Comparison of ENCODE assay signal across 12 cellular contexts in the genomic region with DNA sequence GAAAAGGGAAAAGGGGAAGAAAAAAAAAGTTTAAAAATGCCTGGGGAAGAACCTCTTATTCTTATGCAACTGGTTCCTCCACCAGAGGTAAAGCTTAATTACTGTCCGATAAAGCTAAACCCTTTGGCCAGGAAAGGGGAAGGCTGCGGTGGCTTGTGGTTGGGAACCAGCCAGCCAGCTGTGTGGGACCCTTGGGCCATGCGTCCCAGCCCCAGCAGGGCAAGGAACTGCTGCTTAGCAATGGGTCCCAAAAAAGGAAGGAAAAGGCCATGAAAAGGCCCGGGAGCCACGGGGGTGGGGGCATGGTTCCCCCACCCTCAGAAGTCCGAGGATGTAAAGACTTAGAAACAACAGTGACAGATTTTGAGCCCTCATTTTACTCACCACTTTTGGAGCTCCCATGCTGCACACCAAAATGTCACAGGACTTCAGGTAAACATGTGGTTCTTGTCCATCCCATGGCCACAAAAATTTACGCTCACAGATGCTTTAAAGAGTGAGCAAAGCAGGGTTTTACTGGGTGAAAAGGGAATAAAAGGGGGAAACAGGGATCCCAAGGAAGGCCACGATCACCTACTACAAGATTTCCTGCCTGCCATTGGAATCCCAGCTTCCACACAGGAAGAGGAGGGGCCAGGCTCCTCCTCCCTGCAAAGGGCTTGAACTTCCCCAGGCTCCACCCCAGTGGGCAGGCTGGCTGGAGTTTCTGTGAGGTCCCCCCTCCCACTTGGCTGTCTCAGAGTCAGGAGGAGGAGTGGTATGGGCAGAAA.
A peak's percentile ranks its signal among the peaks of the same experiment; 100 is the strongest.
DNase-seq lines count a peak whose midpoint lies in the region; ATAC-seq and TF ChIP-seq lines count a peak whose summit lies in the region.
"Had no signal": no experiment of that assay in that cellular context is flagged by ENCODE, and none has a peak within 500 bp of the region (broad histone marks: within the 10 kb centered on the region; RNA-seq: fewer than 3 reads in every experiment).

No MANE protein-coding gene starts in this region.

- peak overlapping the region; percentile 65 for H3K27ac ChIP-seq in CD8-positive, alpha-beta memory T cell (ENCODE audit: low read depth, low read length)
- peak overlapping the region; percentile 10 for H3K27ac ChIP-seq in RWPE2 (ENCODE audit: poor library complexity, severe bottlenecking)
- no peak overlapping the region for H3K27ac ChIP-seq in right cardiac atrium (ENCODE audit: low read length)

- ATAC-seq in RWPE2 (ENCODE audit: low read depth), result peak; percentile 77
- ATAC-seq in right cardiac atrium, result peak in 1 of 2 donors; percentile 59
- no peak for ATAC-seq in activated T-helper 17 cell treated with anti-CD3 and anti-CD28 coated beads, Interleukin-2, amount 50 U/mL, for 72 hours (replicated peaks)
- no peak for ATAC-seq in HG03520 (IDR thresholded peaks at IDR 0.05; ENCODE audit: unreplicated experiment)
- ATAC-seq: WTC11 had no signal

- POLR2A ChIA-PET in CD8-positive, alpha-beta memory T cell (lab: Charles Lee), result no interaction called here

- no peak overlapping the region for H3K4me3 ChIP-seq in CD8-positive, alpha-beta memory T cell (ENCODE audit: low read length)
- H3K4me3 ChIP-seq in RWPE2 (ENCODE audit: severe bottlenecking) (peak overlapping the region; percentile 43), right cardiac atrium (ENCODE audit: low read length) (no peak overlapping the region)

- WGBS in right cardiac atrium, result 78% methylated on average over 8 of the region's 8 CpGs

- peaks cover 0 to 9% (median 2%) of the 10 kb centered on the region in 5 donors for H3K9me3 Mint-ChIP-seq in CD8-positive, alpha-beta memory T cell
- peaks cover 5% of the 10 kb centered on the region for H3K9me3 Mint-ChIP-seq in activated T-helper 17 cell treated with anti-CD3 and anti-CD28 coated beads, Interleukin-2, amount 50 U/mL, for 72 hours
- peaks cover 9% of the 10 kb centered on the region for H3K9me3 Mint-ChIP-seq in endothelial cell (ENCODE audit: unreplicated experiment)

- no peak overlapping the region for H3K27ac Mint-ChIP-seq in CD8-positive, alpha-beta memory T cell
- H3K27ac Mint-ChIP-seq in activated T-helper 17 cell treated with anti-CD3 and anti-CD28 coated beads, Interleukin-2, amount 50 U/mL, for 72 hours, result no peak overlapping the region
- no peak overlapping the region for H3K27ac Mint-ChIP-seq in endothelial cell (ENCODE audit: unreplicated experiment)
- H3K27ac Mint-ChIP-seq: B cell, WTC11 had no signal

- CTCF ChIA-PET in CD8-positive, alpha-beta memory T cell (lab: Charles Lee), result no interaction called here

- no peaks in the 10 kb centered on the region for H3K9me3 ChIP-seq in CD8-positive, alpha-beta memory T cell (ENCODE audit: low read length)
- H3K9me3 ChIP-seq in RWPE2 (ENCODE audit: severe bottlenecking) (no peaks in the 10 kb centered on the region), right cardiac atrium (ENCODE audit: control insufficient read depth, low read length) (no peaks in the 10 kb centered on the region)

- no peaks in the 10 kb centered on the region for H3K36me3 Mint-ChIP-seq in CD8-positive, alpha-beta memory T cell
- H3K36me3 Mint-ChIP-seq in activated T-helper 17 cell treated with anti-CD3 and anti-CD28 coated beads, Interleukin-2, amount 50 U/mL, for 72 hours (ENCODE audit: low read depth), result no peaks in the 10 kb centered on the region
- no peaks in the 10 kb centered on the region for H3K36me3 Mint-ChIP-seq in endothelial cell (ENCODE audit: low read depth, unreplicated experiment)

- DNase-seq in CD8-positive, alpha-beta memory T cell, result no peak
- DNase-seq in KG1 (lab: John Stamatoyannopoulos, UW), result peak; percentile 82
- DNase-seq in RWPE2 (ENCODE audit: low spot score), result no peak
- DNase-seq in right cardiac atrium, result peak; percentile 38 to 74 (median 53)
- DNase-seq in endothelial cell (ENCODE audit: low spot score), result no peak
- DNase-seq in COR-L47 (lab: John Stamatoyannopoulos, UW), result no peak
- DNase-seq: cerebellar nuclear complex, NCI-H526 treated with DMSO at 0.1 percent for 48 hours had no signal

- no peaks in the 10 kb centered on the region for H3K36me3 ChIP-seq in CD8-positive, alpha-beta memory T cell (ENCODE audit: insufficient read depth, low read length)
- H3K36me3 ChIP-seq in RWPE2 (ENCODE audit: low read depth), result peaks cover 5% of the 10 kb centered on the region; the same call in 1 of the 2 replicates

- intact Hi-C loops in right cardiac atrium (cut with DNase I), result no loop called here

- no peaks in the 10 kb centered on the region for H3K4me1 ChIP-seq in CD8-positive, alpha-beta memory T cell (ENCODE audit: insufficient read depth, low read length)
- H3K4me1 ChIP-seq in RWPE2 (ENCODE audit: insufficient read depth, poor library complexity, severe bottlenecking) (peaks cover 3% of the 10 kb centered on the region), right cardiac atrium (ENCODE audit: control insufficient read depth, insufficient read depth, low read length) (no peaks in the 10 kb centered on the region)

- H3K27me3 Mint-ChIP-seq in CD8-positive, alpha-beta memory T cell, result peaks cover 4 to 22% of the 10 kb centered on the region in 2 donors
- peaks cover 10% of the 10 kb centered on the region for H3K27me3 Mint-ChIP-seq in activated T-helper 17 cell treated with anti-CD3 and anti-CD28 coated beads, Interleukin-2, amount 50 U/mL, for 72 hours
- H3K27me3 Mint-ChIP-seq in endothelial cell (ENCODE audit: unreplicated experiment), result peaks cover 2% of the 10 kb centered on the region
- H3K27me3 Mint-ChIP-seq: B cell had no signal

- TF ChIP-seq CTCF in RWPE2 (IDR thresholded peaks at IDR 0.05; ENCODE audit: poor library complexity, severe bottlenecking) (no peak), endothelial cell (IDR thresholded peaks at IDR 0.05; ENCODE audit: unreplicated experiment) (no peak)

- H3K4me3 Mint-ChIP-seq in CD8-positive, alpha-beta memory T cell, result no peak overlapping the region
- H3K4me3 Mint-ChIP-seq in activated T-helper 17 cell treated with anti-CD3 and anti-CD28 coated beads, Interleukin-2, amount 50 U/mL, for 72 hours, result no peak overlapping the region
- no peak overlapping the region for H3K4me3 Mint-ChIP-seq in endothelial cell (ENCODE audit: unreplicated experiment)
- H3K4me3 Mint-ChIP-seq: B cell, WTC11 had no signal

- H3K27me3 ChIP-seq in CD8-positive, alpha-beta memory T cell (ENCODE audit: insufficient read depth, low read length, poor library complexity, severe bottlenecking), result no peaks in the 10 kb centered on the region
- H3K27me3 ChIP-seq in RWPE2 (ENCODE audit: insufficient read depth, poor library complexity, severe bottlenecking) (no peaks in the 10 kb centered on the region), right cardiac atrium (ENCODE audit: control insufficient read depth, insufficient read depth) (no peaks in the 10 kb centered on the region)

- no peaks in the 10 kb centered on the region for H3K4me1 Mint-ChIP-seq in CD8-positive, alpha-beta memory T cell
- H3K4me1 Mint-ChIP-seq in activated T-helper 17 cell treated with anti-CD3 and anti-CD28 coated beads, Interleukin-2, amount 50 U/mL, for 72 hours, result no peaks in the 10 kb centered on the region
- no peaks in the 10 kb centered on the region for H3K4me1 Mint-ChIP-seq in endothelial cell (ENCODE audit: unreplicated experiment)
- H3K4me1 Mint-ChIP-seq: B cell had no signal

Comparison
In these comparisons a context has a peak if more than half of its experiments do, and no peak if none do; other contexts are left out.
1. DNase-seq: peak in KG1 (single experiment) and right cardiac atrium (3 of 3); none in CD8-positive, alpha-beta memory T cell (0 of 5), RWPE2 (single experiment), endothelial cell (single experiment) and COR-L47 (single experiment).